Comparison of ENCODE assay signal across 8 cellular contexts in the genomic region with DNA sequence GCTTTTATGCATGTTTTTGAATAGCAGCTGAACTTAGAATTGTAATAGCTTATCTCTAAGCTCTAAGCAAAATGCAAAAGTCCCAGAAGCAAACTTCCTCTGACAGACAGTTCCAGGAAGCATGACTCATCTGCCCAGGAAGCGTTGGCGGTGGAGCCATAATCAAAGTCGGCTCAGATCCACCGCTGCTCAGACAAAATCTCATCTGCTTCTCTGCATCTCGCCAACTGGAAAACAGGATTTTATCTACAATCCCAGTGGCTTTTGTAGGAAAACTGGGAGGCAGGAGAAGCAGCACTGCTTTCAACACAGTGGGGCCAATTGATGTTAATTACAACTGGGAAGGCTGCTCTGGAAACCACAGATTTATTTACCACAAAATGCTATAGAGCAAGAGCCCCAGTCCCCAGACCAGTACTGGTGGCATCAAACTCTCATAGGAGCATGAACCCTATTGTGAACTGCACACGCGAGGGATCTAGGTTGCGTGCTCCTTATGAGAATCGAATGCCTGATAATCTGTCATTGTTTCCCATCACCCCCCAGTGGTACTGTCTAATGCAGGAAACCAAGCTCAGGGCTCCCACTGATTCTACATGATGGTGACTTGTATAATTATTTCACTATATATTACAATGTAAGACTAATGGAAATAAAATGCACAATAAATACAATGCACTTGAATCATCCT.
DNase-seq lines count a peak whose midpoint lies in the region; ATAC-seq and TF ChIP-seq lines count a peak whose summit lies in the region.

No MANE protein-coding gene starts in this region.

- in situ Hi-C loops in astrocyte of the spinal cord (cut with HindIII; ENCODE audit: low sequenced_read_pairs): no loop called here

- DNase-seq in NCI-H82 (lab: John Stamatoyannopoulos, UW): peak; percentile 2
- DNase-seq in NCI-H82 treated with DMSO at 0.1 percent for 48 hours (lab: John Stamatoyannopoulos, UW; ENCODE audit: unreplicated experiment): no peak
- DNase-seq in UCSD-AML1 (lab: John Stamatoyannopoulos, UW; ENCODE audit: unreplicated experiment): peak; percentile 37
- peak; percentile 86 for DNase-seq in astrocyte of the spinal cord (ENCODE audit: low read depth, low spot score)
- peak; percentile 58 for DNase-seq in kidney tubule cell (ENCODE audit: low spot score)
- peak; percentile 56 to 76 (median 72) for DNase-seq in stimulated activated CD4-positive, alpha-beta T cell treated with anti-CD3 and anti-CD28 coated beads, Interleukin-1b, Interleukin-23, amount 100 ng/mL, for 24 hours (ENCODE audit: low read depth in 4 of 4, low spot score in 1 of 4)

- ATAC-seq in HG02852 (IDR thresholded peaks at IDR 0.05; ENCODE audit: unreplicated experiment): no peak
- no peak for ATAC-seq in HG03354 (IDR thresholded peaks at IDR 0.05; ENCODE audit: poor library complexity, severe bottlenecking, unreplicated experiment)

- H3K4me3 ChIP-seq in astrocyte of the spinal cord (ENCODE audit: low read depth, low read length): peak overlapping the region; percentile 8

- no peak for TF ChIP-seq CTCF in astrocyte of the spinal cord (IDR thresholded peaks at IDR 0.05; ENCODE audit: low read depth, low read length)
